1 cellular context compared by ENCODE assay signal in genomic region chr9:33426843-33427293, GRCh38.
TF ChIP-seq lines count a peak whose summit lies in the region.

No MANE protein-coding gene starts in this region.

TF ChIP-seq in H1, 55 proteins besides CTCF, POLR2A, EP300 and RAD21:
- no peak for TF ChIP-seq EZH2 (IDR thresholded peaks at IDR 0.05; ENCODE audit: low read depth, low read length, severe bottlenecking)
- TF ChIP-seq RFX5 (IDR thresholded peaks at IDR 0.05; ENCODE audit: borderline replicate concordance, low read depth, low read length), result no peak
- no peak for TF ChIP-seq NRF1 (IDR thresholded peaks at IDR 0.05; ENCODE audit: low read depth, low read length)
- no peak for TF ChIP-seq SP2 (IDR thresholded peaks at IDR 0.05; ENCODE audit: low read length)
- TF ChIP-seq E2F6 (IDR thresholded peaks at IDR 0.05), result no peak
- no peak for TF ChIP-seq CREB1 (IDR thresholded peaks at IDR 0.05)
- no peak for TF ChIP-seq SAP30 (IDR thresholded peaks at IDR 0.05; ENCODE audit: insufficient read depth, insufficient replicate concordance, low read length)
- no peak for TF ChIP-seq CBX8 (IDR thresholded peaks at IDR 0.05; ENCODE audit: borderline replicate concordance, low read depth, low read length)
